ENCODE assay signal across 8 cellular contexts in genomic region chr1:150256193-150256548, GRCh38. TPM values are rescaled to one million over a fixed set of nuclear protein-coding genes. Genes with fewer than 3 reads are reported as not detected.
DNase-seq lines count a peak whose midpoint lies in the region; ATAC-seq, FAIRE-seq and TF ChIP-seq lines count a peak whose summit lies in the region.

No MANE protein-coding gene starts in this region.

- peaks cover 21 to 28% (median 25%) of the 10 kb centered on the region in 10 experiments for H3K4me1 ChIP-seq in BLaER1 treated with 17β-estradiol and CSF1 and Interleukin-3, amounts not matched to agents 10 nM and 100 nM
- H3K4me1 ChIP-seq in HUES64 (ENCODE audit: insufficient read depth, low read length) (peaks cover 30% of the 10 kb centered on the region), mammary epithelial cell (ENCODE audit: insufficient read depth, low read length) (peaks cover 23% of the 10 kb centered on the region)

- no peaks in the 10 kb centered on the region for H3K9me3 ChIP-seq in BLaER1 treated with 17β-estradiol and CSF1 and Interleukin-3, amounts not matched to agents 10 nM and 100 nM (replicated peaks in 1 of 11)
- H3K9me3 ChIP-seq in HUES64 (ENCODE audit: insufficient read depth, low read depth, low read length) (no peaks in the 10 kb centered on the region), mammary epithelial cell (replicated peaks; ENCODE audit: insufficient read depth, low read length) (no peaks in the 10 kb centered on the region), neural cell (ENCODE audit: low read length) (no peaks in the 10 kb centered on the region)

- in situ Hi-C loops in mammary epithelial cell (cut with MboI; ENCODE audit: low sequenced_read_pairs in 2 of 2), result loop anchor here (10.0 to 25.0 kb wide), 2 partner anchors 279 to 281 kb away; partner anchors contain the start of gene ADAMTSL4 (in 1 of the 2)

- H2AFZ ChIP-seq in mammary epithelial cell (ENCODE audit: low read depth, low read length) (peak overlapping the region; percentile 77), neural cell (ENCODE audit: low read depth, low read length) (no peak overlapping the region)

- peaks cover 7 to 28% (median 21%) of the 10 kb centered on the region in 11 experiments; a peak in 18 of 22 replicates for H3K27me3 ChIP-seq in BLaER1 treated with 17β-estradiol and CSF1 and Interleukin-3, amounts not matched to agents 10 nM and 100 nM
- H3K27me3 ChIP-seq in HUES64 (ENCODE audit: insufficient read depth, low read length) (no peaks in the 10 kb centered on the region), mammary epithelial cell (ENCODE audit: insufficient read depth, low read length) (no peaks in the 10 kb centered on the region), neural cell (ENCODE audit: insufficient read depth, low read depth, low read length) (no peaks in the 10 kb centered on the region)

- no peak for TF ChIP-seq RAD21 in neural cell (conservative IDR thresholded peaks at IDR 0.05)

- BruUV-seq in mammary epithelial cell (replicated peaks; lab: Mats Ljungman, UMichigan), result no TSS peak

- H3K9ac ChIP-seq in BLaER1 treated with 17β-estradiol and CSF1 and Interleukin-3, amounts not matched to agents 10 nM and 100 nM, result peak overlapping the region in 8 of 11 experiments; percentile 49 to 69 (median 64); a peak in 12 of 22 replicates
- peak overlapping the region; percentile 86 for H3K9ac ChIP-seq in HUES64 (ENCODE audit: low read depth, low read length)
- H3K9ac ChIP-seq in mammary epithelial cell (ENCODE audit: insufficient read depth, low read length), result no peak overlapping the region
- peak overlapping the region; percentile 37 for H3K9ac ChIP-seq in neural cell (ENCODE audit: low read length)

- no peaks in the 10 kb centered on the region; a peak in 1 of 22 replicates for H4K20me1 ChIP-seq in BLaER1 treated with 17β-estradiol and CSF1 and Interleukin-3, amounts not matched to agents 10 nM and 100 nM
- H4K20me1 ChIP-seq in mammary epithelial cell (ENCODE audit: insufficient read depth, low read length) (no peaks in the 10 kb centered on the region), neural cell (ENCODE audit: insufficient read depth) (no peaks in the 10 kb centered on the region)

- intact Hi-C loops in mammary epithelial cell (cut with micrococcal nuclease), result loop anchor here (1.0 to 10.0 kb wide), 6 partner anchors 25 to 721 kb away; no protein-coding TSS in a partner anchor

- H3K4me2 ChIP-seq in BLaER1 treated with 17β-estradiol and CSF1 and Interleukin-3, amounts not matched to agents 10 nM and 100 nM, result peak overlapping the region; percentile 53 to 84 (median 74)
- H3K4me2 ChIP-seq in mammary epithelial cell (ENCODE audit: insufficient read depth, low read depth, low read length) (peak overlapping the region; percentile 81), neural cell (ENCODE audit: low read length) (peak overlapping the region; percentile 45)

- CTCF ChIA-PET in mammary epithelial cell (lab: Charles Lee; ENCODE audit: low non-redundant PET), result interaction anchor here (0.6 to 1.0 kb wide), 4 partner anchors 13 to 367 kb away, joined by 3 to 6 read pairs (median 3); partner anchors contain the start of gene APH1A

- no peaks in the 10 kb centered on the region for H3K36me3 ChIP-seq in BLaER1 treated with 17β-estradiol and CSF1 and Interleukin-3, amounts not matched to agents 10 nM and 100 nM
- H3K36me3 ChIP-seq in HUES64 (ENCODE audit: insufficient read depth, low read length) (peaks cover 6% of the 10 kb centered on the region), mammary epithelial cell (ENCODE audit: insufficient read depth, low read length) (no peaks in the 10 kb centered on the region), neural cell (ENCODE audit: insufficient read depth, low read length) (no peaks in the 10 kb centered on the region)

- H3K9me2 ChIP-seq in neural cell (ENCODE audit: insufficient read depth, low read length), result no peaks in the 10 kb centered on the region

- H3K27ac ChIP-seq in BLaER1 treated with 17β-estradiol and CSF1 and Interleukin-3, amounts not matched to agents 10 nM and 100 nM, result peak overlapping the region in 5 of 11 experiments; percentile 59 to 77 (median 73); a peak in 9 of 22 replicates
- H3K27ac ChIP-seq in HUES64 (ENCODE audit: low read depth, low read length) (peak overlapping the region; percentile 95), mammary epithelial cell (ENCODE audit: insufficient read depth, low read depth, low read length) (no peak overlapping the region), neural cell (ENCODE audit: low read length) (peak overlapping the region; percentile 60)

- no peak for DNase-seq in mammary epithelial cell
- DNase-seq in activated CD4-positive, CD25-positive, alpha-beta regulatory T cell (lab: John Stamatoyannopoulos, UW), result no peak
- DNase-seq in urothelium cell line (ENCODE audit: low spot score), result no peak
- DNase-seq in NK-92 (lab: John Stamatoyannopoulos, UW; ENCODE audit: unreplicated experiment), result no peak

- TF ChIP-seq CTCF in mammary epithelial cell (conservative IDR thresholded peaks at IDR 0.05 in 1 of 2, IDR thresholded peaks at IDR 0.05 in 1 of 2; ENCODE audit: extremely low read depth in 1 of 2, insufficient read depth in 1 of 2, low read depth in 1 of 2, low read length in 2 of 2) (no peak), neural cell (IDR thresholded peaks at IDR 0.05; ENCODE audit: poor library complexity, severe bottlenecking) (no peak)

- H3K79me2 ChIP-seq in mammary epithelial cell (ENCODE audit: insufficient read depth, low read length), result no peaks in the 10 kb centered on the region
- no peaks in the 10 kb centered on the region for H3K79me2 ChIP-seq in neural cell (replicated peaks; ENCODE audit: insufficient read depth, low read length)

- no peak for ATAC-seq in GM21723 (IDR thresholded peaks at IDR 0.05; ENCODE audit: unreplicated experiment)

- H3K4me3 ChIP-seq in BLaER1 treated with 17β-estradiol and CSF1 and Interleukin-3, amounts not matched to agents 10 nM and 100 nM, result peak overlapping the region in 5 of 10 experiments; percentile 6 to 38 (median 28); a peak in 8 of 20 replicates
- H3K4me3 ChIP-seq in HUES64 (ENCODE audit: low read length) (peak overlapping the region; percentile 93), mammary epithelial cell (replicated peaks in 1 of 3; ENCODE audit: insufficient read depth in 1 of 3, low read depth in 2 of 3, low read length in 3 of 3) (no peak overlapping the region), neural cell (ENCODE audit: low read length) (peak overlapping the region; percentile 35)

- no peak for FAIRE-seq in urothelium cell line (lab: Jason Lieb, UNC)

- WGBS in HUES64, result no CpG with 5 or more reads among the region's 1 CpG
- WGBS in mammary epithelial cell (ENCODE audit: low coverage, missing lambda C conversion rate), result 7% methylated on average over 1 of the region's 1 CpG

- no peaks in the 10 kb centered on the region for H3F3A ChIP-seq in neural cell (ENCODE audit: insufficient read depth, low read length, poor library complexity, severe bottlenecking)

- dilution Hi-C loops in mammary epithelial cell (cut with HindIII; ENCODE audit: low sequenced_read_pairs), result no loop called here

- no peak for TF ChIP-seq EP300 in neural cell (conservative IDR thresholded peaks at IDR 0.05; ENCODE audit: poor library complexity, severe bottlenecking)

TF ChIP-seq in neural cell, 6 proteins besides CTCF, POLR2A, EP300 and RAD21 (continues in another document):
- TF ChIP-seq MXI1 (conservative IDR thresholded peaks at IDR 0.05; ENCODE audit: poor library complexity, severe bottlenecking) (no peak), SMC3 (conservative IDR thresholded peaks at IDR 0.05; ENCODE audit: poor library complexity) (no peak), POLR2AphosphoS5 (IDR thresholded peaks at IDR 0.05) (no peak), EZH2 (IDR thresholded peaks at IDR 0.05; ENCODE audit: borderline replicate concordance, insufficient read depth, low read length, poor library complexity, severe bottlenecking) (no peak)

RNA-seq across cellular contexts. Expression of gene CA14, which starts 1.4 kb away (rescaled TPM):
- 47.4 TPM for polyA plus RNA-seq in HUES64 (2013, experiment 1 of 2)
- polyA plus RNA-seq in HUES64 (2013, experiment 2 of 2), result 57.2 TPM
- not detected for total RNA-seq in mammary epithelial cell
- polyA plus RNA-seq in mammary epithelial cell, result 0.28 TPM
- polyA minus RNA-seq in mammary epithelial cell, result not detected
- 1.1 and 1.5 TPM in 2 replicates for polyA plus RNA-seq in neural cell
- 0.35 TPM in 1 of 2 replicates, not detected in the other for polyA minus RNA-seq in neural cell

RNA-seq across cellular contexts. Expression of gene APH1A, which starts 12.6 kb away (rescaled TPM):
- polyA plus RNA-seq in HUES64 (2013, experiment 1 of 2), result 78.7 TPM
- polyA plus RNA-seq in HUES64 (2013, experiment 2 of 2), result 81.8 TPM
- 100 to 1,000 TPM; 113 to 119 TPM for total RNA-seq in mammary epithelial cell
- polyA plus RNA-seq in mammary epithelial cell, result 131 TPM
- 141 TPM for polyA minus RNA-seq in mammary epithelial cell
- 164 and 167 TPM in 2 replicates for polyA plus RNA-seq in neural cell
- polyA minus RNA-seq in neural cell, result 76.2 and 78.0 TPM in 2 replicates

RNA-seq across cellular contexts. Expression of gene C1orf54, which starts 16.4 kb away (rescaled TPM):
- polyA plus RNA-seq in HUES64 (2013, experiment 1 of 2), result 15.6 TPM
- polyA plus RNA-seq in HUES64 (2013, experiment 2 of 2), result 21.0 TPM
- total RNA-seq in mammary epithelial cell, result 1 to 10 TPM; 1.3 to 2.3 TPM
- polyA plus RNA-seq in mammary epithelial cell, result 0.76 TPM
- polyA minus RNA-seq in mammary epithelial cell, result not detected
- 2.6 and 17.1 TPM in 2 replicates for polyA plus RNA-seq in neural cell
- polyA minus RNA-seq in neural cell, result not detected in 2 replicates

RNA-seq across cellular contexts. Expression of gene ANP32E, which starts 20.3 kb away (rescaled TPM):
- 105 TPM for polyA plus RNA-seq in HUES64 (2013, experiment 1 of 2)
- 114 TPM for polyA plus RNA-seq in HUES64 (2013, experiment 2 of 2)
- total RNA-seq in mammary epithelial cell, result 10 to 100 TPM; 10.3 to 37.0 TPM
- polyA plus RNA-seq in mammary epithelial cell, result 9.7 TPM
- polyA minus RNA-seq in mammary epithelial cell, result 18.1 TPM
- 16.6 and 17.9 TPM in 2 replicates for polyA plus RNA-seq in neural cell
- polyA minus RNA-seq in neural cell, result 11.0 and 17.2 TPM in 2 replicates

RNA-seq across cellular contexts. Expression of gene CIART, which starts 26.2 kb away (rescaled TPM):
- 7.2 TPM for polyA plus RNA-seq in HUES64 (2013, experiment 1 of 2)
- 8.2 TPM for polyA plus RNA-seq in HUES64 (2013, experiment 2 of 2)
- total RNA-seq in mammary epithelial cell, result 10 to 100 TPM in 1 of 2 donors, 1 to 10 TPM in 1; 8.1 to 13.2 TPM
- polyA plus RNA-seq in mammary epithelial cell (10.2 TPM), neural cell (7.3 and 9.1 TPM in 2 replicates)
- polyA minus RNA-seq in mammary epithelial cell (6.2 TPM), neural cell (4.7 and 5.1 TPM in 2 replicates)

Comparison
In these comparisons a context has a peak if more than half of its experiments do, and no peak if none do; other contexts are left out.
1. H3K4me3 ChIP-seq: peak in HUES64 (single experiment) and neural cell (single experiment); none in mammary epithelial cell (0 of 3).
2. Peak in every context shown above with its lines, with median percentiles within 50 percentile points of each other: H3K4me2 ChIP-seq.